Comparison of ENCODE assay signal across 13 cellular contexts in genomic region chr21:8992731-8993174, GRCh38.
DNase-seq lines count a peak whose midpoint lies in the region; ATAC-seq and TF ChIP-seq lines count a peak whose summit lies in the region.
"Had no signal": no experiment of that assay in that cellular context is flagged by ENCODE, and none has a peak within 500 bp of the region (broad histone marks: within the 10 kb centered on the region; RNA-seq: fewer than 3 reads in every experiment).

No MANE protein-coding gene starts in this region.

- H3K27me3 ChIP-seq in right cardiac atrium (ENCODE audit: control insufficient read depth, insufficient read depth): peaks cover 12% of the 10 kb centered on the region

- H3K9me3 ChIP-seq in right cardiac atrium (ENCODE audit: control insufficient read depth, low read length): peaks cover 9% of the 10 kb centered on the region

- peak; percentile 31 for DNase-seq in HEK293T (ENCODE audit: extremely low spot score)
- peak; percentile 86 for DNase-seq in RPMI7951 (ENCODE audit: low read depth)
- DNase-seq in right cardiac atrium: peak in 2 of 3 donors; percentile 39 to 62
- DNase-seq in sciatic nerve (ENCODE audit: low spot score): no peak
- no peak for DNase-seq in activated CD4-positive, CD25-positive, alpha-beta regulatory T cell treated with anti-CD3 and anti-CD28 coated beads, Interleukin-2, amount 50 U/mL, for 72 hours
- no peak for DNase-seq in glomerular visceral epithelial cell (ENCODE audit: extremely low spot score)
- DNase-seq in dedifferentiated amniotic fluid mesenchymal stem cell (ENCODE audit: extremely low spot score): no peak
- DNase-seq: activated naive CD8-positive, alpha-beta T cell treated with anti-CD3 and anti-CD28 coated beads, Interleukin-2, amount 50 U/mL, for 24 hours; Caco-2; dermis blood vessel endothelial cell; mammary epithelial cell; NCI-H2029 treated with DMSO at 0.1 percent for 48 hours had no signal

- intact Hi-C loops in right cardiac atrium (cut with DNase I) (no loop called here), sciatic nerve (cut with DNase I) (no loop called here)

- WGBS in right cardiac atrium: 55% methylated on average over 6 of the region's 6 CpGs

- no peak overlapping the region for H3K27ac ChIP-seq in right cardiac atrium (ENCODE audit: low read length)
- H3K27ac ChIP-seq: parathyroid adenoma had no signal

- no peaks in the 10 kb centered on the region for H3K4me1 ChIP-seq in right cardiac atrium (ENCODE audit: control insufficient read depth, insufficient read depth, low read length)
- H3K4me1 ChIP-seq: Caco-2, parathyroid adenoma had no signal

- CTCF ChIA-PET in HEK293T (lab: Yijun Ruan, JAX): no interaction called here

- H3K4me3 ChIP-seq in right cardiac atrium (ENCODE audit: low read length): no peak overlapping the region

- ATAC-seq in right cardiac atrium: peak; percentile 45 to 48
- ATAC-seq in sciatic nerve: peak; percentile 60
- ATAC-seq: activated naive CD8-positive, alpha-beta T cell treated with anti-CD3 and anti-CD28 coated beads, Interleukin-2, amount 50 U/mL, for 24 hours had no signal

- POLR2A ChIA-PET in HEK293T (lab: Yijun Ruan, JAX): no interaction called here

TF ChIP-seq in HEK293T, 16 proteins besides CTCF, POLR2A, EP300 and RAD21:
- TF ChIP-seq CTBP1 (IDR thresholded peaks at IDR 0.05; ENCODE audit: borderline replicate concordance): no peak; the same call in 1 of the 2 replicates
- no peak for TF ChIP-seq HDGF (IDR thresholded peaks at IDR 0.05; ENCODE audit: borderline replicate concordance)
- no peak for TF ChIP-seq SP1 (IDR thresholded peaks at IDR 0.05)
- no peak for TF ChIP-seq ZNF384 (IDR thresholded peaks at IDR 0.05)
- TF ChIP-seq NFRKB (IDR thresholded peaks at IDR 0.05): no peak
- TF ChIP-seq ARNT (IDR thresholded peaks at IDR 0.05): no peak
- no peak for TF ChIP-seq L3MBTL2 (conservative IDR thresholded peaks at IDR 0.05)
- TF ChIP-seq FOXK2 (IDR thresholded peaks at IDR 0.05): no peak
- no peak for TF ChIP-seq ELF4 (IDR thresholded peaks at IDR 0.05)
- TF ChIP-seq LEF1 (IDR thresholded peaks at IDR 0.05; ENCODE audit: borderline replicate concordance): no peak
- no peak for TF ChIP-seq FOXM1 (IDR thresholded peaks at IDR 0.05; ENCODE audit: borderline replicate concordance)
- TF ChIP-seq PKNOX1 (IDR thresholded peaks at IDR 0.05): no peak; the same call in 1 of the 2 replicates
- no peak for TF ChIP-seq BHLHE40 (IDR thresholded peaks at IDR 0.05; ENCODE audit: borderline replicate concordance)
- no peak for TF ChIP-seq FOXA1 (IDR thresholded peaks at IDR 0.05)
- no peak for TF ChIP-seq TARDBP (IDR thresholded peaks at IDR 0.05)
- no peak for TF ChIP-seq SUZ12 (IDR thresholded peaks at IDR 0.05)

Comparison
In these comparisons a context has a peak if more than half of its experiments do, and no peak if none do; other contexts are left out.
1. DNase-seq: peak in HEK293T (single experiment), RPMI7951 (single experiment) and right cardiac atrium (2 of 3); none in sciatic nerve (single experiment), activated CD4-positive, CD25-positive, alpha-beta regulatory T cell treated with anti-CD3 and anti-CD28 coated beads, Interleukin-2, amount 50 U/mL, for 72 hours (single experiment), glomerular visceral epithelial cell (single experiment) and dedifferentiated amniotic fluid mesenchymal stem cell (single experiment).